Comparison of ENCODE assay signal across 32 cellular contexts in the genomic region with DNA sequence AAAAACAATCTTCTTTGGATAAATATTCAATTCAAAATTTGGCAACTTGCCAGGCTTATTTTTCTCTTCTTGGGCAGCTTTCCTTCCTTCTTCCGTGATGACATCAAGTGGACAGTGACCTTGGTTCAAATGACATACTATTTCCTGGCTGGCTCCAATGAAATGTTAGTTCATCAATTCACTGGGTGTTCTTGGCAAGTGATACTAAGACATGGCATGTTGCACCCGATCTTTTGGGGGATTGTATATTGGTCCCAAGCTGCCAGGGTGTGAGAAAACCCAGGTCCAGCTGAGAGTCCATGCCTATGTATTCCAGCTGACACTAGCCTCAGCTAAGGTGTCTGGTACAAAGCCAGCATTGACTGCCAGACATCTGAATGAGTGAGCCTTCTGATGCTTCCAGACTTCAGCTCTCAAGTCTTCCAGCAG.
DNase-seq lines count a peak whose midpoint lies in the region; TF ChIP-seq lines count a peak whose summit lies in the region.
"Had no signal": no experiment of that assay in that cellular context is flagged by ENCODE, and none has a peak within 500 bp of the region (broad histone marks: within the 10 kb centered on the region; RNA-seq: fewer than 3 reads in every experiment).

No MANE protein-coding gene starts in this region.

- 13 to 24% methylated on average over 2 of the region's 2 CpGs for WGBS in GM23248 (ENCODE audit: low coverage in 1 of 2, low lambda C conversion rate in 2 of 2, missing lambda C conversion rate in 2 of 2), 2 experiments

- no peak overlapping the region for H3K27ac ChIP-seq in GM23248
- H3K27ac ChIP-seq: cardiac muscle cell, coronary artery, gastrocnemius medialis, KMS-11, neural progenitor cell, parathyroid adenoma, SJSA1, spleen, thyroid gland had no signal

- DNase-seq in GM23248 (peak; percentile 30), astrocyte of the hippocampus (ENCODE audit: low read depth, low spot score) (peak; percentile 12), fibroblast of the aortic adventitia (ENCODE audit: low read depth) (peak; percentile 72), retinal pigment epithelial cell (ENCODE audit: low read depth) (peak; percentile 1), ecto neural progenitor cell (ENCODE audit: low spot score) (no peak)
- no peak for DNase-seq in stimulated activated CD4-positive, alpha-beta T cell treated with anti-CD3 and anti-CD28 coated beads, Interleukin-1b, Interleukin-23, amount 100 ng/mL, for 48 hours
- DNase-seq in activated T-cell treated with anti-CD3 and anti-CD28 coated beads, Interleukin-2, amount 50 U/mL, for 48 hours: no peak
- DNase-seq: activated CD4-positive, alpha-beta T cell treated with anti-CD3 and anti-CD28 coated beads, Interleukin-2, amount 10 ng/mL, durations not matched to agents 24 days and 14 days; activated CD8-positive, alpha-beta memory T cell treated with anti-CD3 and anti-CD28 coated beads for 24 hours; activated T-cell treated with anti-CD3 and anti-CD28 coated beads for 4 hours; amygdala; BE2C; CD8-positive, alpha-beta T cell; endodermal cell; gastrocnemius medialis; HFFc6; hippocampal formation; left cardiac atrium; NCI-H146; right cardiac atrium; RPMI8226; spleen; stimulated activated CD8-positive, alpha-beta memory T cell treated with anti-CD3 and anti-CD28 coated beads, Interleukin-4, amount 100 ng/mL, for 48 hours; stimulated activated naive CD8-positive, alpha-beta T cell treated with anti-CD3 and anti-CD28 coated beads, Interleukin-15, amount 100 ng/mL, for 72 hours; T-cell; thyroid gland had no signal

- H3K36me3 ChIP-seq in GM23248 (ENCODE audit: low read depth): no peaks in the 10 kb centered on the region
- H3K36me3 ChIP-seq: BE2C, cardiac muscle cell, gastrocnemius medialis, neural progenitor cell, SJSA1, spleen, thyroid gland had no signal

- no peaks in the 10 kb centered on the region for H3K27me3 ChIP-seq in GM23248 (replicated peaks; ENCODE audit: insufficient read depth)
- H3K27me3 ChIP-seq: BE2C, cardiac muscle cell, gastrocnemius medialis, neural progenitor cell, SJSA1, spleen, thyroid gland had no signal

- no peak overlapping the region for H2AFZ ChIP-seq in GM23248
- H2AFZ ChIP-seq: neural progenitor cell, parathyroid adenoma had no signal

- no peaks in the 10 kb centered on the region for H3K9me3 ChIP-seq in GM23248 (ENCODE audit: low read depth)
- H3K9me3 ChIP-seq: BE2C, gastrocnemius medialis, SJSA1, spleen, thyroid gland had no signal

- H3K4me3 ChIP-seq in GM23248: no peak overlapping the region
- H3K4me3 ChIP-seq in fibroblast of the aortic adventitia (ENCODE audit: low read depth, low read length): no peak overlapping the region
- no peak overlapping the region for H3K4me3 ChIP-seq in retinal pigment epithelial cell (ENCODE audit: low read length)
- H3K4me3 ChIP-seq: cardiac muscle cell, coronary artery, gastrocnemius medialis, neural progenitor cell, SJSA1, spleen, thyroid gland had no signal

- H4K20me1 ChIP-seq in GM23248 (ENCODE audit: insufficient read depth): no peaks in the 10 kb centered on the region

- peaks cover 7% of the 10 kb centered on the region; the same call in 1 of the 2 replicates for H3K4me1 ChIP-seq in GM23248 (ENCODE audit: insufficient read depth)
- H3K4me1 ChIP-seq: gastrocnemius medialis, neural progenitor cell, parathyroid adenoma, SJSA1, thyroid gland had no signal

- no peak overlapping the region for H3K9ac ChIP-seq in GM23248
- H3K9ac ChIP-seq: KMS-11, neural progenitor cell, parathyroid adenoma had no signal

- no peaks in the 10 kb centered on the region for H3K79me2 ChIP-seq in GM23248 (ENCODE audit: insufficient read depth)
- H3K79me2 ChIP-seq: parathyroid adenoma had no signal

- H3K9me2 ChIP-seq in GM23248 (ENCODE audit: insufficient read depth): no peaks in the 10 kb centered on the region

- H3F3A ChIP-seq in GM23248 (ENCODE audit: insufficient read depth): no peaks in the 10 kb centered on the region

- H3K4me2 ChIP-seq in GM23248 (ENCODE audit: unreplicated experiment): no peak overlapping the region
- H3K4me2 ChIP-seq: KMS-11, neural progenitor cell had no signal

- no peak for TF ChIP-seq CTCF in fibroblast of the aortic adventitia (IDR thresholded peaks at IDR 0.05; ENCODE audit: insufficient read depth, low read length)
- TF ChIP-seq CTCF in retinal pigment epithelial cell (conservative IDR thresholded peaks at IDR 0.05; ENCODE audit: low read depth, low read length): no peak

- in situ Hi-C loops in GM23248 (cut with MboI): no loop called here

Comparison
In these comparisons a context has a peak if more than half of its experiments do, and no peak if none do; other contexts are left out.
1. DNase-seq: peak in GM23248 (single experiment), astrocyte of the hippocampus (single experiment), fibroblast of the aortic adventitia (single experiment) and retinal pigment epithelial cell (single experiment); none in stimulated activated CD4-positive, alpha-beta T cell treated with anti-CD3 and anti-CD28 coated beads, Interleukin-1b, Interleukin-23, amount 100 ng/mL, for 48 hours (single experiment), ecto neural progenitor cell (single experiment) and activated T-cell treated with anti-CD3 and anti-CD28 coated beads, Interleukin-2, amount 50 U/mL, for 48 hours (0 of 2).